24 cellular contexts compared by ENCODE assay signal in the genomic region with DNA sequence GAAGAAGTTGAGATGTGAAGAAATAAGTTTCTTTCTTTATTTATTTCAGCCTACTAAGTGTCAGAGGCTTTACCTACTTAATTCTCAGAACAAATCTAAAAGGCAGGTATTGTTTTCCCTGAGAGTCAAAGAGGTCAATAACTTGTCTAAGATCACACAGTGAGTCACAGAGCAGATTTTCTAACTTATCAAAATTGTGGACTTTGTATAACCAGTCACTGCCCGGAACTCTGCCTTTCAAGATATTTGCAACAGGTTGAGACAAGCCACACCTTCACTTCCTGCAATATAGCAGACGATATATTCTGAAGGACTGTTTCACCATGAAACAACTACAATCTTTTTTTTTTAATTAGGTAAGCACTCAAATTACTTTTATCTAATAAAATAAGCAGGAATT. TPM values are rescaled to one million over a fixed set of nuclear protein-coding genes. Genes with fewer than 3 reads are reported as not detected.
DNase-seq lines count a peak whose midpoint lies in the region; ATAC-seq, FAIRE-seq and TF ChIP-seq lines count a peak whose summit lies in the region.
"Had no signal": no experiment of that assay in that cellular context is flagged by ENCODE, and none has a peak within 500 bp of the region (broad histone marks: within the 10 kb centered on the region; RNA-seq: fewer than 3 reads in every experiment).

No MANE protein-coding gene starts in this region.

- H3K9me3 ChIP-seq in HepG2 (ENCODE audit: low read length): no peaks in the 10 kb centered on the region
- no peaks in the 10 kb centered on the region for H3K9me3 ChIP-seq in right lobe of liver
- H3K9me3 ChIP-seq: BLaER1 treated with 17β-estradiol and CSF1 and Interleukin-3, amounts not matched to agents 10 nM and 100 nM had no signal

- no peak for TF ChIP-seq POLR2A in HepG2 (IDR thresholded peaks at IDR 0.05; ENCODE audit: insufficient read depth in 1 of 2, low read depth in 2 of 2, low read length in 2 of 2)
- no peak for TF ChIP-seq POLR2A in right lobe of liver (IDR thresholded peaks at IDR 0.05)

- WGBS in HepG2 (ENCODE audit: low lambda C conversion rate): 7% methylated on average over 2 of the region's 2 CpGs
- 41% methylated on average over 2 of the region's 2 CpGs for WGBS in right lobe of liver (ENCODE audit: insufficient coverage, low coverage, low lambda C conversion rate, missing lambda C conversion rate)

- BruUV-seq in HepG2 (replicated peaks; lab: Mats Ljungman, UMichigan): no TSS peak

- H3K27me3 ChIP-seq in HepG2 (ENCODE audit: control insufficient read depth in 1 of 2, insufficient read depth in 2 of 2, low read length in 2 of 2) (no peaks in the 10 kb centered on the region), right lobe of liver (no peaks in the 10 kb centered on the region), foreskin keratinocyte (no peaks in the 10 kb centered on the region)
- H3K27me3 ChIP-seq: BLaER1 treated with 17β-estradiol and CSF1 and Interleukin-3, amounts not matched to agents 10 nM and 100 nM had no signal

- no peaks in the 10 kb centered on the region for H4K20me1 ChIP-seq in HepG2 (ENCODE audit: insufficient read depth, low read length)
- H4K20me1 ChIP-seq: BLaER1 treated with 17β-estradiol and CSF1 and Interleukin-3, amounts not matched to agents 10 nM and 100 nM had no signal

- H3K4me3 ChIP-seq in HepG2 (replicated peaks in 1 of 3; ENCODE audit: insufficient read depth in 1 of 3, low read depth in 2 of 3, low read length in 3 of 3) (no peak overlapping the region), right lobe of liver (no peak overlapping the region)
- H3K4me3 ChIP-seq: BLaER1 treated with 17β-estradiol and CSF1 and Interleukin-3, amounts not matched to agents 10 nM and 100 nM; SK-N-MC had no signal

- ATAC-seq in HepG2 (peak; percentile 33; the same call in 1 of the 3 replicates), right lobe of liver (no peak), foreskin keratinocyte (peak; percentile 80)
- ATAC-seq: CD8-positive, alpha-beta T cell had no signal

- no peak for TF ChIP-seq RAD21 in HepG2 (CRISPR knock-in tag; IDR thresholded peaks at IDR 0.05)

- H3K4me1 Mint-ChIP-seq in progenitor cell of endocrine pancreas (ENCODE audit: low read depth): peaks cover 12% of the 10 kb centered on the region
- H3K4me1 Mint-ChIP-seq: IgD-negative memory B cell had no signal

- peaks cover 10% of the 10 kb centered on the region for H3K9me3 Mint-ChIP-seq in progenitor cell of endocrine pancreas (ENCODE audit: low read depth)
- H3K9me3 Mint-ChIP-seq: CD8-positive, alpha-beta T cell; IgD-negative memory B cell had no signal

- TF ChIP-seq CTCF in HepG2 (CRISPR knock-in tag; IDR thresholded peaks at IDR 0.05) (no peak), right lobe of liver (IDR thresholded peaks at IDR 0.05) (no peak), foreskin keratinocyte (conservative IDR thresholded peaks at IDR 0.05) (no peak), progenitor cell of endocrine pancreas (IDR thresholded peaks at IDR 0.05; ENCODE audit: unreplicated experiment) (no peak)

- TF ChIP-seq EP300 in HepG2 (IDR thresholded peaks at IDR 0.05; ENCODE audit: low read depth in 2 of 2, low read length in 2 of 2) (no peak), HepG2 (CRISPR knock-in tag; IDR thresholded peaks at IDR 0.05; ENCODE audit: borderline replicate concordance) (no peak)

- in situ Hi-C loops in HepG2 (cut with HindIII; ENCODE audit: extremely low pct_ligation_motif_present, low pct_unique_long_range_greater_than_20kb): no loop called here

- H2AFZ ChIP-seq in HepG2 (ENCODE audit: low read length): no peak overlapping the region

- no peaks in the 10 kb centered on the region for H3K79me2 ChIP-seq in HepG2 (ENCODE audit: insufficient read depth, low read length)

- intact Hi-C loops in HepG2 (cut with micrococcal nuclease; ENCODE audit: unreplicated experiment): no loop called here
- intact Hi-C loops in right lobe of liver (cut with DNase I): no loop called here

- peaks cover 3% of the 10 kb centered on the region for H3K36me3 Mint-ChIP-seq in progenitor cell of endocrine pancreas (ENCODE audit: insufficient read depth)
- H3K36me3 Mint-ChIP-seq: CD8-positive, alpha-beta T cell; IgD-negative memory B cell had no signal

- H3K27me3 Mint-ChIP-seq in progenitor cell of endocrine pancreas: no peaks in the 10 kb centered on the region

- peak overlapping the region; percentile 6 for H3K27ac Mint-ChIP-seq in progenitor cell of endocrine pancreas
- H3K27ac Mint-ChIP-seq: CD8-positive, alpha-beta T cell; IgD-negative memory B cell had no signal

- CTCF ChIA-PET in HepG2 (lab: Yijun Ruan, JAX; ENCODE audit: low intra/inter-chr PET ratio, low total read pairs): no interaction called here

- H3K27ac ChIP-seq in HepG2 (ENCODE audit: extremely low read length, insufficient read depth, low read length) (no peak overlapping the region), right lobe of liver (no peak overlapping the region), foreskin keratinocyte (peak overlapping the region; percentile 38), substantia nigra (ENCODE audit: low read depth, low read length, poor library complexity, severe bottlenecking) (no peak overlapping the region)
- H3K27ac ChIP-seq: BLaER1 treated with 17β-estradiol and CSF1 and Interleukin-3, amounts not matched to agents 10 nM and 100 nM; SK-N-MC had no signal

- DNase-seq in HepG2 (ENCODE audit: low spot score) (no peak), right lobe of liver (no peak), foreskin keratinocyte (peak; percentile 69 to 77), progenitor cell of endocrine pancreas (ENCODE audit: low spot score, unreplicated experiment) (no peak), C1 segment of cervical spinal cord (lab: John Stamatoyannopoulos, UW) (no peak), NOMO-1 (lab: John Stamatoyannopoulos, UW; ENCODE audit: unreplicated experiment in 2 of 2) (no peak), substantia nigra (lab: John Stamatoyannopoulos, UW) (no peak)
- DNase-seq: 8988T; CD8-positive, alpha-beta T cell; DMS153; GOT3; HCEC 1CT; MV-4-11; NCI-H1105 treated with DMSO at 0.1 percent for 48 hours; NCI-H2081; NCI-H2171 treated with DMSO at 0.1 percent for 48 hours; NCI-H446; NCI-H526; SHP77 treated with DMSO at 0.1 percent for 48 hours had no signal

- no peak overlapping the region for H3K9ac ChIP-seq in HepG2 (ENCODE audit: insufficient read depth, low read depth, low read length)
- H3K9ac ChIP-seq: BLaER1 treated with 17β-estradiol and CSF1 and Interleukin-3, amounts not matched to agents 10 nM and 100 nM had no signal

- H3K4me1 ChIP-seq in HepG2 (ENCODE audit: insufficient read depth, low read length): no peaks in the 10 kb centered on the region
- no peaks in the 10 kb centered on the region for H3K4me1 ChIP-seq in right lobe of liver
- peaks cover 36% of the 10 kb centered on the region for H3K4me1 ChIP-seq in foreskin keratinocyte
- H3K4me1 ChIP-seq: BLaER1 treated with 17β-estradiol and CSF1 and Interleukin-3, amounts not matched to agents 10 nM and 100 nM had no signal

- no peak overlapping the region for H3K4me2 ChIP-seq in HepG2 (ENCODE audit: low read depth, low read length)
- H3K4me2 ChIP-seq: BLaER1 treated with 17β-estradiol and CSF1 and Interleukin-3, amounts not matched to agents 10 nM and 100 nM had no signal

- H3K4me3 Mint-ChIP-seq in progenitor cell of endocrine pancreas (ENCODE audit: low read depth): no peak overlapping the region
- H3K4me3 Mint-ChIP-seq: CD8-positive, alpha-beta T cell; IgD-negative memory B cell had no signal

- POLR2A ChIA-PET in HepG2 (lab: Yijun Ruan, JAX): no interaction called here

- H3K36me3 ChIP-seq in HepG2 (replicated peaks in 1 of 2; ENCODE audit: control insufficient read depth in 1 of 2, insufficient read depth in 2 of 2, low read length in 2 of 2): no peaks in the 10 kb centered on the region
- H3K36me3 ChIP-seq in right lobe of liver: no peaks in the 10 kb centered on the region
- H3K36me3 ChIP-seq: BLaER1 treated with 17β-estradiol and CSF1 and Interleukin-3, amounts not matched to agents 10 nM and 100 nM had no signal

- no peak for FAIRE-seq in HepG2 (lab: Jason Lieb, UNC)
- FAIRE-seq: G401.6, GM18507 had no signal

RNA-seq across cellular contexts. Expression of a gene that starts 10.5 kb away (rescaled TPM):
- total RNA-seq in HepG2 (2016; rRNA removed; fragmentation: Illumina TruSeq; extraction: Trizol) (0.49 and 1.2 TPM in 2 replicates), right lobe of liver (not detected), foreskin keratinocyte (0.10 and 0.21 TPM in 2 replicates), progenitor cell of endocrine pancreas (not detected in 2 replicates)
- 0.26 TPM in 1 of 2 replicates, not detected in the other for total RNA-seq in HepG2 (2016; cell fraction: cytosol; rRNA removed; fragmentation: Illumina TruSeq; extraction: Trizol; ENCODE audit: low read depth)
- total RNA-seq in HepG2 (2016; cell fraction: insoluble cytoplasmic fraction; rRNA removed; fragmentation: Illumina TruSeq; extraction: Trizol): 1.1 TPM in 2 replicates
- total RNA-seq in HepG2 (2016; cell fraction: membrane; rRNA removed; fragmentation: Illumina TruSeq; extraction: Trizol): 0.31 and 0.34 TPM in 2 replicates
- 0.65 and 0.94 TPM in 2 replicates for total RNA-seq in HepG2 (2016; cell fraction: nucleus; rRNA removed; fragmentation: Illumina TruSeq; extraction: Trizol)
- polyA plus RNA-seq in HepG2 (2011; rRNA removed) (0.94 and 1.5 TPM in 2 replicates), foreskin keratinocyte (0.15 and 0.16 TPM in 2 replicates)
- polyA plus RNA-seq in HepG2 (2011; cell fraction: cytosol; rRNA removed): 0.94 and 1.2 TPM in 2 replicates
- polyA plus RNA-seq in HepG2 (2011; cell fraction: nucleus; rRNA removed): 0.43 and 0.77 TPM in 2 replicates
- polyA plus RNA-seq in HepG2 (2012): 0.33 and 0.63 TPM in 2 replicates
- polyA plus RNA-seq in HepG2 (2016; cell fraction: cytosol; fragmentation: Illumina TruSeq; extraction: Trizol; ENCODE audit: low read depth): 0.15 and 0.17 TPM in 2 replicates
- 0.53 and 0.59 TPM in 2 replicates for polyA plus RNA-seq in HepG2 (2016; cell fraction: insoluble cytoplasmic fraction; fragmentation: Illumina TruSeq; extraction: Trizol; ENCODE audit: low read depth)
- 0.29 and 0.79 TPM in 2 replicates for polyA plus RNA-seq in HepG2 (2016; cell fraction: membrane; fragmentation: Illumina TruSeq; extraction: Trizol; ENCODE audit: low read depth)
- 2.2 and 2.5 TPM in 2 replicates for polyA plus RNA-seq in HepG2 (2016; cell fraction: nucleus; fragmentation: Illumina TruSeq; extraction: Trizol; ENCODE audit: insufficient read depth, low read depth)
- 0.48 TPM in 1 of 2 replicates, not detected in the other for polyA minus RNA-seq in HepG2 (2011; rRNA and poly(A)+ RNA removed; ENCODE audit: low replicate concordance)
- polyA minus RNA-seq in HepG2 (2011; cell fraction: cytosol; rRNA and poly(A)+ RNA removed): 0.40 and 0.62 TPM in 2 replicates
- polyA minus RNA-seq in HepG2 (2011; cell fraction: nucleus; rRNA and poly(A)+ RNA removed): 0.26 and 1.5 TPM in 2 replicates
- total RNA-seq: CD8-positive, alpha-beta T cell had no signal
- polyA plus RNA-seq: IgD-negative memory B cell had no signal

RNA-seq across cellular contexts. Expression of a gene that starts 20.8 kb away (rescaled TPM):
- total RNA-seq in HepG2 (2016; rRNA removed; fragmentation: Illumina TruSeq; extraction: Trizol) (not detected in 2 replicates), right lobe of liver (1 to 10 TPM in 1 of 6 experiments, not detected in 5; 1.5 TPM), foreskin keratinocyte (not detected in 2 replicates), progenitor cell of endocrine pancreas (not detected in 2 replicates)
- total RNA-seq in HepG2 (2016; cell fraction: cytosol; rRNA removed; fragmentation: Illumina TruSeq; extraction: Trizol; ENCODE audit: low read depth): not detected in 2 replicates
- not detected in 2 replicates for total RNA-seq in HepG2 (2016; cell fraction: insoluble cytoplasmic fraction; rRNA removed; fragmentation: Illumina TruSeq; extraction: Trizol)
- not detected in 2 replicates for total RNA-seq in HepG2 (2016; cell fraction: membrane; rRNA removed; fragmentation: Illumina TruSeq; extraction: Trizol)
- total RNA-seq in HepG2 (2016; cell fraction: nucleus; rRNA removed; fragmentation: Illumina TruSeq; extraction: Trizol): not detected in 2 replicates
- polyA plus RNA-seq in HepG2 (2011; rRNA removed) (not detected in 2 replicates), foreskin keratinocyte (not detected in 2 replicates)
- polyA plus RNA-seq in HepG2 (2011; cell fraction: cytosol; rRNA removed): not detected in 2 replicates
- not detected in 2 replicates for polyA plus RNA-seq in HepG2 (2011; cell fraction: nucleus; rRNA removed)
- polyA plus RNA-seq in HepG2 (2012): not detected in 2 replicates
- polyA plus RNA-seq in HepG2 (2016; cell fraction: cytosol; fragmentation: Illumina TruSeq; extraction: Trizol; ENCODE audit: low read depth): not detected in 2 replicates
- polyA plus RNA-seq in HepG2 (2016; cell fraction: insoluble cytoplasmic fraction; fragmentation: Illumina TruSeq; extraction: Trizol; ENCODE audit: low read depth): not detected in 2 replicates
- polyA plus RNA-seq in HepG2 (2016; cell fraction: membrane; fragmentation: Illumina TruSeq; extraction: Trizol; ENCODE audit: low read depth): not detected in 2 replicates
- not detected in 2 replicates for polyA plus RNA-seq in HepG2 (2016; cell fraction: nucleus; fragmentation: Illumina TruSeq; extraction: Trizol; ENCODE audit: insufficient read depth, low read depth)
- not detected in 2 replicates for polyA minus RNA-seq in HepG2 (2011; rRNA and poly(A)+ RNA removed; ENCODE audit: low replicate concordance)
- polyA minus RNA-seq in HepG2 (2011; cell fraction: cytosol; rRNA and poly(A)+ RNA removed): not detected in 2 replicates
- not detected in 2 replicates for polyA minus RNA-seq in HepG2 (2011; cell fraction: nucleus; rRNA and poly(A)+ RNA removed)
- total RNA-seq: CD8-positive, alpha-beta T cell had no signal
- polyA plus RNA-seq: IgD-negative memory B cell had no signal

RNA-seq across cellular contexts. Expression of a gene that starts 56.0 kb away (rescaled TPM):
- total RNA-seq in HepG2 (2016; rRNA removed; fragmentation: Illumina TruSeq; extraction: Trizol): 0.09 TPM in 1 of 2 replicates, not detected in the other
- not detected in 2 replicates for total RNA-seq in HepG2 (2016; cell fraction: cytosol; rRNA removed; fragmentation: Illumina TruSeq; extraction: Trizol; ENCODE audit: low read depth)
- total RNA-seq in HepG2 (2016; cell fraction: insoluble cytoplasmic fraction; rRNA removed; fragmentation: Illumina TruSeq; extraction: Trizol): 0.15 and 0.19 TPM in 2 replicates
- not detected in 2 replicates for total RNA-seq in HepG2 (2016; cell fraction: membrane; rRNA removed; fragmentation: Illumina TruSeq; extraction: Trizol)
- total RNA-seq in HepG2 (2016; cell fraction: nucleus; rRNA removed; fragmentation: Illumina TruSeq; extraction: Trizol): not detected in 2 replicates
- 0.21 and 0.30 TPM in 2 replicates for polyA plus RNA-seq in HepG2 (2011; rRNA removed)
- 0.15 and 0.32 TPM in 2 replicates for polyA plus RNA-seq in HepG2 (2011; cell fraction: cytosol; rRNA removed)
- polyA plus RNA-seq in HepG2 (2011; cell fraction: nucleus; rRNA removed): not detected in 2 replicates
- polyA plus RNA-seq in HepG2 (2012): 0.08 TPM in 1 of 2 replicates, not detected in the other
- polyA plus RNA-seq in HepG2 (2016; cell fraction: cytosol; fragmentation: Illumina TruSeq; extraction: Trizol; ENCODE audit: low read depth): 0.07 TPM in 1 of 2 replicates, not detected in the other
- not detected in 2 replicates for polyA plus RNA-seq in HepG2 (2016; cell fraction: insoluble cytoplasmic fraction; fragmentation: Illumina TruSeq; extraction: Trizol; ENCODE audit: low read depth)
- polyA plus RNA-seq in HepG2 (2016; cell fraction: membrane; fragmentation: Illumina TruSeq; extraction: Trizol; ENCODE audit: low read depth): not detected in 2 replicates
- polyA plus RNA-seq in HepG2 (2016; cell fraction: nucleus; fragmentation: Illumina TruSeq; extraction: Trizol; ENCODE audit: insufficient read depth, low read depth): not detected in 2 replicates
- polyA minus RNA-seq in HepG2 (2011; rRNA and poly(A)+ RNA removed; ENCODE audit: low replicate concordance): not detected in 2 replicates
- not detected in 2 replicates for polyA minus RNA-seq in HepG2 (2011; cell fraction: cytosol; rRNA and poly(A)+ RNA removed)
- polyA minus RNA-seq in HepG2 (2011; cell fraction: nucleus; rRNA and poly(A)+ RNA removed): not detected in 2 replicates
- total RNA-seq in right lobe of liver: under 1 TPM in 1 of 6 experiments, not detected in 5; 0.22 TPM
- total RNA-seq in foreskin keratinocyte: 34.4 and 62.3 TPM in 2 replicates
- 27.8 and 43.4 TPM in 2 replicates for polyA plus RNA-seq in foreskin keratinocyte
- 0.24 and 1.3 TPM in 2 replicates for total RNA-seq in progenitor cell of endocrine pancreas
- total RNA-seq: CD8-positive, alpha-beta T cell had no signal
- polyA plus RNA-seq: IgD-negative memory B cell had no signal

Comparison
In these comparisons a context has a peak if more than half of its experiments do, and no peak if none do; other contexts are left out.
1. ATAC-seq: peak in HepG2 (single experiment) and foreskin keratinocyte (single experiment); none in right lobe of liver (0 of 4).
2. DNase-seq: peak in foreskin keratinocyte (2 of 2); none in HepG2 (single experiment), right lobe of liver (0 of 3), progenitor cell of endocrine pancreas (single experiment), C1 segment of cervical spinal cord (0 of 14), NOMO-1 (0 of 2) and substantia nigra (0 of 49).
3. RNA of a gene that starts 56.0 kb away (total RNA-seq): 34.4 to 62.3 TPM in foreskin keratinocyte; 0.24 to 1.3 TPM in progenitor cell of endocrine pancreas, 0.09 to 0.19 TPM in HepG2 and 0.22 TPM in right lobe of liver; every median in the first group is over 10 times any median in the second.